7 cellular contexts compared by ENCODE assay signal in the genomic region with DNA sequence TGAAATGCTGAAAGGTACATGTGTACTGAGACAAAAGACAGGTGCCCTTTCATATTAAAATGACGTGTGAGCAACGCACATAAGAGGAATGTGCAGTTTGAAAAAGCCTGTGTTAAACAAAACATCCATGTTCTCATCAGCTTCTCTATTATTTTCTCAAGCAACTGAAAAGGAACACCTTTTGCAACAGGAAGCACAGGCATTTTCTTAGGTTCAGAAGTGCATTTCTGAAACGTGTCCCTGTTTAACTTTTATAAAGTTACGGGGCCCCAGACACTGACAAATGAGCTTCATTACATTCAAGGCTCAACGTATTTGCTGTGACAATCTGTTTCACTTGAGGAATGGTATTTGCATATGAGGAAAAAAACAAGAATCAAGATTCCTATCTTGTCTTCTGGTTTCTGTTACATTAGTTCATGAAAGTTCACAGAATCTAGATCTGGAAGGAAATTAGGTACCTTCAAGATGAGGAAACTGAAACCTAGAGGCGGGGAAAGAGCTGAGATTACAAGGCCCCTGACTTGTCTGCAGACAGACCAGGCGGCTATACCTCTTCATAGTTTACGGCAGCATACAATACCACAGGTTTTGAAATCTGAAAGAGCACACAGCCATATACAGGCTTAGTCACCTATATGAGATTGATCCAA.
A peak's percentile ranks its signal among the peaks of the same experiment; 100 is the strongest.
DNase-seq lines count a peak whose midpoint lies in the region; ATAC-seq and TF ChIP-seq lines count a peak whose summit lies in the region.

No MANE protein-coding gene starts in this region.

- no peaks in the 10 kb centered on the region for H3K36me3 ChIP-seq in sigmoid colon

- no peak for TF ChIP-seq EP300 in sigmoid colon (IDR thresholded peaks at IDR 0.05)

- H3K4me3 Mint-ChIP-seq in activated naive CD8-positive, alpha-beta T cell treated with anti-CD3 and anti-CD28 coated beads, Interleukin-2, amount 10 ng/mL, durations not matched to agents 7 days and 5 days: peak overlapping the region; percentile 78

- peaks cover 28% of the 10 kb centered on the region for H3K36me3 Mint-ChIP-seq in activated naive CD8-positive, alpha-beta T cell treated with anti-CD3 and anti-CD28 coated beads, Interleukin-2, amount 10 ng/mL, durations not matched to agents 7 days and 5 days

- peak; percentile 79 for ATAC-seq in GM21423 (IDR thresholded peaks at IDR 0.05; ENCODE audit: unreplicated experiment)
- ATAC-seq in HG03565 (IDR thresholded peaks at IDR 0.05; ENCODE audit: unreplicated experiment): peak; percentile 95
- ATAC-seq in activated naive CD8-positive, alpha-beta T cell treated with anti-CD3 and anti-CD28 coated beads, Interleukin-2, amount 10 ng/mL, durations not matched to agents 7 days and 5 days (ENCODE audit: low read depth): peak; percentile 99
- no peak for ATAC-seq in HG02588 (IDR thresholded peaks at IDR 0.05; ENCODE audit: unreplicated experiment)

- H3K27ac ChIP-seq in sigmoid colon: no peak overlapping the region

- peaks cover 5% of the 10 kb centered on the region for H3K9me3 Mint-ChIP-seq in activated naive CD8-positive, alpha-beta T cell treated with anti-CD3 and anti-CD28 coated beads, Interleukin-2, amount 10 ng/mL, durations not matched to agents 7 days and 5 days

- intact Hi-C loops in sigmoid colon (cut with DNase I): no loop called here

- H3K27me3 Mint-ChIP-seq in activated naive CD8-positive, alpha-beta T cell treated with anti-CD3 and anti-CD28 coated beads, Interleukin-2, amount 10 ng/mL, durations not matched to agents 7 days and 5 days: no peaks in the 10 kb centered on the region

- TF ChIP-seq CTCF in sigmoid colon (IDR thresholded peaks at IDR 0.05): no peak

- no peaks in the 10 kb centered on the region for H3K27me3 ChIP-seq in sigmoid colon

- H3K4me1 Mint-ChIP-seq in activated naive CD8-positive, alpha-beta T cell treated with anti-CD3 and anti-CD28 coated beads, Interleukin-2, amount 10 ng/mL, durations not matched to agents 7 days and 5 days: peaks cover 47% of the 10 kb centered on the region

- 44 to 54% methylated on average over 8 of the region's 8 CpGs for WGBS in sigmoid colon, 2 donors

- DNase-seq in activated naive CD8-positive, alpha-beta T cell treated with anti-CD3 and anti-CD28 coated beads, Interleukin-2, amount 10 ng/mL, durations not matched to agents 7 days and 5 days: no peak
- DNase-seq in stimulated activated CD4-positive, alpha-beta T cell treated with anti-CD3 and anti-CD28 coated beads, Interleukin-4, amount 100 ng/mL, for 1 hour: peak; percentile 15
- DNase-seq in sigmoid colon: no peak
- no peak for DNase-seq in NCI-H187 treated with DMSO at 0.1 percent for 48 hours (lab: John Stamatoyannopoulos, UW)

- no peak overlapping the region for H3K4me3 ChIP-seq in sigmoid colon

- H3K27ac Mint-ChIP-seq in activated naive CD8-positive, alpha-beta T cell treated with anti-CD3 and anti-CD28 coated beads, Interleukin-2, amount 10 ng/mL, durations not matched to agents 7 days and 5 days: peak overlapping the region; percentile 91

- no peaks in the 10 kb centered on the region for H3K9me3 ChIP-seq in sigmoid colon

- no peak for TF ChIP-seq POLR2A in sigmoid colon (IDR thresholded peaks at IDR 0.05)

- H3K4me1 ChIP-seq in sigmoid colon: peaks cover 0 to 6% (median 0%) of the 10 kb centered on the region in 4 donors

- POLR2A ChIA-PET in activated naive CD8-positive, alpha-beta T cell treated with anti-CD3 and anti-CD28 coated beads, Interleukin-2, amount 10 ng/mL, durations not matched to agents 7 days and 5 days (lab: Charles Lee): interaction anchor here (0.6 to 1.7 kb wide), 7 partner anchors 12 to 1624 kb away, joined by 3 to 10 read pairs (median 4); partner anchors contain the start of gene KLF5
